Comparison of ENCODE assay signal across 26 cellular contexts in the genomic region with DNA sequence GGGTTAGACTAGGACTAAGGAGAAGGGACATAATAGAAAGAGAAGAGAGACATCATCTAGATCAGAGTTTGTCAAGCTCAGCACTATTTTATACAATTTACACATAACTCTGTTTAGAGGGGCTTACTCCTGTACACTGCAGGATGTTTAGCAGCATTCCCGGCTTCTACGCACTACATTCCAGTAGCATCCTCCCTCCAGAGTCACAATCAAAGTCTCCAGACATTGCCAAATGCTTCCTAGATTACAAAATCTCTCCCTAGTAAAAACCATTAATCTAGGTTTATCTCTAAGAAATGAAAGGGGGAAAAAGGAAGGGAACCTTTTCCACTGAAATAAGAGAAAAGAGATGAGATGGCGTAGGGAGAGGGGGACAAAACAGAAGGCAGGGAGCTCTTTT. TPM values are rescaled to one million over a fixed set of nuclear protein-coding genes. Genes with fewer than 3 reads are reported as not detected.
DNase-seq lines count a peak whose midpoint lies in the region; ATAC-seq and TF ChIP-seq lines count a peak whose summit lies in the region.
"Had no signal": no experiment of that assay in that cellular context is flagged by ENCODE, and none has a peak within 500 bp of the region (broad histone marks: within the 10 kb centered on the region; RNA-seq: fewer than 3 reads in every experiment).

No MANE protein-coding gene starts in this region.

- CTCF ChIA-PET in CD4-positive, alpha-beta T cell (lab: Charles Lee): no interaction called here

- peaks cover 16% of the 10 kb centered on the region for H3K36me3 Mint-ChIP-seq in CD4-positive, alpha-beta T cell (ENCODE audit: low read depth)
- H3K36me3 Mint-ChIP-seq in IgD-negative memory B cell (peaks cover 15% of the 10 kb centered on the region), mesothelial cell of epicardium (peaks cover 14% of the 10 kb centered on the region)
- H3K36me3 Mint-ChIP-seq in effector memory CD8-positive, alpha-beta T cell (ENCODE audit: insufficient read depth): peaks cover 17% of the 10 kb centered on the region

- H3K27ac Mint-ChIP-seq in CD4-positive, alpha-beta T cell: no peak overlapping the region
- H3K27ac Mint-ChIP-seq in IgD-negative memory B cell (peak overlapping the region in 2 of 3 donors; percentile 7 to 34), mesothelial cell of epicardium (peak overlapping the region; percentile 89)
- H3K27ac Mint-ChIP-seq in effector memory CD8-positive, alpha-beta T cell: peak overlapping the region in 1 of 2 donors; percentile 53
- H3K27ac Mint-ChIP-seq: activated naive CD4-positive, alpha-beta T cell treated with anti-CD3 and anti-CD28 coated beads, Interleukin-2, amount 50 U/mL, for 72 hours had no signal

- peaks cover 5% of the 10 kb centered on the region for H3K4me1 ChIP-seq in osteoblast (ENCODE audit: insufficient read depth, low read length)
- H3K4me1 ChIP-seq: prostate gland had no signal

- ATAC-seq in CD4-positive, alpha-beta T cell (ENCODE audit: poor library complexity): no peak
- ATAC-seq in effector memory CD8-positive, alpha-beta T cell (replicated peaks): no peak
- ATAC-seq in HG02759 (IDR thresholded peaks at IDR 0.05; ENCODE audit: unreplicated experiment): no peak
- ATAC-seq: activated naive CD4-positive, alpha-beta T cell treated with anti-CD3 and anti-CD28 coated beads, Interleukin-2, amount 50 U/mL, for 72 hours; naive thymus-derived CD8-positive, alpha-beta T cell had no signal

- DNase-seq in CD4-positive, alpha-beta T cell: no peak
- no peak for DNase-seq in effector memory CD8-positive, alpha-beta T cell
- DNase-seq in mesothelial cell of epicardium (ENCODE audit: low spot score in 2 of 2, unreplicated experiment in 2 of 2) (no peak), DMS79 treated with DMSO at 0.1 percent for 48 hours (lab: John Stamatoyannopoulos, UW) (no peak), NCI-H1694 (lab: John Stamatoyannopoulos, UW) (no peak), osteoblast (ENCODE audit: insufficient read length, low spot score, missing footprints) (no peak)
- DNase-seq: activated CD4-positive, alpha-beta T cell treated with anti-CD3 and anti-CD28 coated beads for 1 hour; CD4-positive, CD25-positive, alpha-beta regulatory T cell; colonic mucosa; DMS53; hypothalamus; naive thymus-derived CD8-positive, alpha-beta T cell; NCI-H1417; NCI-H2107; spleen; stimulated activated CD4-positive, alpha-beta T cell treated with anti-CD3 and anti-CD28 coated beads, Interleukin-4, amount 100 ng/mL, for 24 hours; stomach; transverse colon had no signal

- POLR2A ChIA-PET in CD4-positive, alpha-beta T cell (lab: Charles Lee): no interaction called here

- no peak overlapping the region for H3K27ac ChIP-seq in CD4-positive, alpha-beta T cell (ENCODE audit: low read depth, low read length)
- no peak overlapping the region for H3K27ac ChIP-seq in osteoblast (ENCODE audit: low read depth, low read length)
- H3K27ac ChIP-seq: colonic mucosa, prostate gland, stomach, transverse colon had no signal

- H3K27me3 ChIP-seq in CD4-positive, alpha-beta T cell (ENCODE audit: control insufficient read depth, insufficient read depth, low read length): no peaks in the 10 kb centered on the region
- H3K27me3 ChIP-seq in osteoblast (ENCODE audit: insufficient read depth, low read length): no peaks in the 10 kb centered on the region
- H3K27me3 ChIP-seq: colonic mucosa, spleen, stomach, transverse colon had no signal

- H3K79me2 ChIP-seq in osteoblast (ENCODE audit: insufficient read depth, low read length): peaks cover 9% of the 10 kb centered on the region

- H3K9me3 Mint-ChIP-seq in CD4-positive, alpha-beta T cell: no peaks in the 10 kb centered on the region
- H3K9me3 Mint-ChIP-seq in IgD-negative memory B cell: no peaks in the 10 kb centered on the region
- H3K9me3 Mint-ChIP-seq in effector memory CD8-positive, alpha-beta T cell: no peaks in the 10 kb centered on the region
- peaks cover 5% of the 10 kb centered on the region for H3K9me3 Mint-ChIP-seq in mesothelial cell of epicardium
- H3K9me3 Mint-ChIP-seq: activated naive CD4-positive, alpha-beta T cell treated with anti-CD3 and anti-CD28 coated beads, Interleukin-2, amount 50 U/mL, for 72 hours; CD4-positive, CD25-positive, alpha-beta regulatory T cell; naive thymus-derived CD8-positive, alpha-beta T cell had no signal

- H3K4me1 Mint-ChIP-seq in CD4-positive, alpha-beta T cell (ENCODE audit: low read depth): peaks cover 39% of the 10 kb centered on the region
- H3K4me1 Mint-ChIP-seq in IgD-negative memory B cell: peaks cover 49 to 56% (median 50%) of the 10 kb centered on the region in 3 donors
- peaks cover 53 to 79% of the 10 kb centered on the region in 2 donors for H3K4me1 Mint-ChIP-seq in effector memory CD8-positive, alpha-beta T cell (ENCODE audit: low read depth in 2 of 2)
- peaks cover 42% of the 10 kb centered on the region for H3K4me1 Mint-ChIP-seq in mesothelial cell of epicardium

- H3K9me3 ChIP-seq in CD4-positive, alpha-beta T cell (ENCODE audit: control insufficient read depth, low read length): no peaks in the 10 kb centered on the region
- no peaks in the 10 kb centered on the region for H3K9me3 ChIP-seq in osteoblast (ENCODE audit: low read depth, low read length)
- H3K9me3 ChIP-seq: colonic mucosa, prostate gland, spleen, stomach, transverse colon had no signal

- H3K36me3 ChIP-seq in osteoblast (ENCODE audit: insufficient read depth, low read length): no peaks in the 10 kb centered on the region
- H3K36me3 ChIP-seq: colonic mucosa, prostate gland, transverse colon had no signal

- H3K4me3 Mint-ChIP-seq in CD4-positive, alpha-beta T cell: peak overlapping the region; percentile 12
- H3K4me3 Mint-ChIP-seq in IgD-negative memory B cell (peak overlapping the region in 3 of 4 donors; percentile 55 to 81 (median 71)), mesothelial cell of epicardium (no peak overlapping the region)
- peak overlapping the region; percentile 2 to 83 for H3K4me3 Mint-ChIP-seq in effector memory CD8-positive, alpha-beta T cell

- H3K4me3 ChIP-seq in osteoblast (ENCODE audit: insufficient read depth, low read length): no peak overlapping the region
- H3K4me3 ChIP-seq: colonic mucosa, prostate gland, spleen, stomach, transverse colon had no signal

- TF ChIP-seq CTCF in CD4-positive, alpha-beta T cell (IDR thresholded peaks at IDR 0.05): no peak
- no peak for TF ChIP-seq CTCF in mesothelial cell of epicardium (IDR thresholded peaks at IDR 0.05; ENCODE audit: unreplicated experiment)
- no peak for TF ChIP-seq CTCF in osteoblast (IDR thresholded peaks at IDR 0.05; ENCODE audit: extremely low read depth, low read depth, low read length)

- peaks cover 6% of the 10 kb centered on the region for H4K20me1 ChIP-seq in osteoblast (ENCODE audit: insufficient read depth, low read length)

- no peaks in the 10 kb centered on the region for H3K27me3 Mint-ChIP-seq in CD4-positive, alpha-beta T cell
- H3K27me3 Mint-ChIP-seq in IgD-negative memory B cell (no peaks in the 10 kb centered on the region), mesothelial cell of epicardium (ENCODE audit: low read depth) (no peaks in the 10 kb centered on the region)
- no peaks in the 10 kb centered on the region for H3K27me3 Mint-ChIP-seq in effector memory CD8-positive, alpha-beta T cell
- H3K27me3 Mint-ChIP-seq: CD4-positive, CD25-positive, alpha-beta regulatory T cell; naive thymus-derived CD8-positive, alpha-beta T cell had no signal

- intact Hi-C loops in CD4-positive, alpha-beta T cell (cut with DNase I, micrococcal nuclease): loop anchor here in 1 of 2 experiments (10.0 kb wide), 1 partner anchor 293 kb away; no protein-coding TSS in a partner anchor

- no peak overlapping the region for H3K4me2 ChIP-seq in osteoblast (ENCODE audit: insufficient read depth, low read length)

- no peak overlapping the region for H2AFZ ChIP-seq in osteoblast (ENCODE audit: low read length)

RNA-seq across cellular contexts. Expression of a gene that starts 4.0 kb away (rescaled TPM):
- 1 to 10 TPM; 7.9 to 9.4 TPM for total RNA-seq in CD4-positive, alpha-beta T cell
- 79.2 TPM for polyA plus RNA-seq in IgD-negative memory B cell
- 42.3 to 47.6 TPM (median 44.1 TPM) in 3 replicates for total RNA-seq in mesothelial cell of epicardium
- total RNA-seq in osteoblast: 21.8 and 31.5 TPM in 2 replicates

RNA-seq across cellular contexts. Expression of a gene that starts 33.3 kb away (rescaled TPM):
- not detected for total RNA-seq in CD4-positive, alpha-beta T cell
- polyA plus RNA-seq in IgD-negative memory B cell: not detected
- total RNA-seq in mesothelial cell of epicardium: not detected in 3 replicates
- total RNA-seq in osteoblast: not detected in 2 replicates
- total RNA-seq: activated CD8-positive, alpha-beta memory T cell treated with anti-CD3 and anti-CD28 coated beads for 36 hours; activated naive CD4-positive, alpha-beta T cell treated with anti-CD3 and anti-CD28 coated beads, Interleukin-2, amount 50 U/mL, for 72 hours; CD4-positive, CD25-positive, alpha-beta regulatory T cell; colonic mucosa; HT1080; kidney epithelial cell; naive thymus-derived CD8-positive, alpha-beta T cell; prostate gland; spleen had no signal
- polyA plus RNA-seq: AG04450; CD4-positive, CD25-positive, alpha-beta regulatory T cell; naive thymus-derived CD8-positive, alpha-beta T cell; spleen; stomach had no signal
